In the genomic region with DNA sequence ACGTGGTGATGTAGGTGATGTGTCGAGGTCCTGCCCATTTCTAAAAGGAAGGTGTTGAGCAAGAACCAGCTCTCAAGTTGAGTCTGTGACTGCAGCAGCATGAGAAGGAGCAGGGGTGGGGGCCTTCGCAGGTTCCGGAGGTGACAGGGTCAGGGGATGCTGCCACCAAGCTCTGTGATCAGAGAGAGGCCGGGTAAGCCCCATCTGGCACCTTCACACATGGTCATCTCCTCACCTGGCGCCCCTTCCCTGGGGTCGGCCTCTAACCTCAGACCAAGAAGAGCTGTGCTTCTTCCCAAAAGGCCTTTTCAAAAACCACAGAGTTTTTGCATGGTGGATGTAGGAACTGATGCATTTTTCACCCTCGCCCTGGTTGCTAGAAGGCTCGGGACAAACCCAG, we compare ENCODE assay signal across 21 cellular contexts.
"Had no signal": no experiment of that assay in that cellular context is flagged by ENCODE, and none has a peak within 500 bp of the region (broad histone marks: within the 10 kb centered on the region; RNA-seq: fewer than 3 reads in every experiment).

No MANE protein-coding gene starts in this region.

- DNase-seq: activated CD4-positive, alpha-beta T cell treated with anti-CD3 and anti-CD28 coated beads for 1 hour; activated CD4-positive, alpha-beta T cell treated with anti-CD3 and anti-CD28 coated beads, Interleukin-2, amount 50 U/mL, for 1 hour; activated naive CD4-positive, alpha-beta T cell treated with Interleukin-2 at 50 U/mL for 16 hours; activated naive CD8-positive, alpha-beta T cell treated with anti-CD3 and anti-CD28 coated beads for 36 hours; activated T-cell treated with anti-CD3 and anti-CD28 coated beads for 4 hours; colonic mucosa; effector memory CD8-positive, alpha-beta T cell; esophagus squamous epithelium; gastrocnemius medialis; hypothalamus; left cardiac atrium; occipital lobe; stimulated activated CD4-positive, alpha-beta T cell treated with anti-CD3 and anti-CD28 coated beads, Interleukin-4, amount 100 ng/mL, for 24 hours; stimulated activated naive CD4-positive, alpha-beta T cell treated with Interleukin-2 at 50 U/mL for 16 hours; thyroid gland; WERI-Rb-1 had no signal

- H3K4me1 ChIP-seq: breast epithelium, colonic mucosa, esophagus squamous epithelium, gastrocnemius medialis, thyroid gland had no signal

- H3K36me3 Mint-ChIP-seq: activated naive CD8-positive, alpha-beta T cell treated with anti-CD3 and anti-CD28 coated beads for 36 hours; memory B cell; T-cell had no signal

- H3K27me3 ChIP-seq: colonic mucosa, thyroid gland had no signal

- H3K27ac Mint-ChIP-seq: activated naive CD8-positive, alpha-beta T cell treated with anti-CD3 and anti-CD28 coated beads for 36 hours; effector memory CD8-positive, alpha-beta T cell; memory B cell; T-cell had no signal

- H3K27me3 Mint-ChIP-seq: activated naive CD8-positive, alpha-beta T cell treated with anti-CD3 and anti-CD28 coated beads for 36 hours had no signal

- H3K4me3 ChIP-seq: breast epithelium, colonic mucosa, dorsolateral prefrontal cortex, esophagus squamous epithelium, gastrocnemius medialis, thyroid gland had no signal

- H3K9me3 ChIP-seq: colonic mucosa, esophagus squamous epithelium, gastrocnemius medialis, thyroid gland had no signal

- H3K36me3 ChIP-seq: breast epithelium, colonic mucosa, esophagus squamous epithelium, gastrocnemius medialis, thyroid gland, WERI-Rb-1 had no signal

- H3K4me1 Mint-ChIP-seq: activated naive CD8-positive, alpha-beta T cell treated with anti-CD3 and anti-CD28 coated beads for 36 hours; memory B cell; T-cell had no signal

- ATAC-seq: effector memory CD8-positive, alpha-beta T cell; gastrocnemius medialis; left cardiac atrium; T-cell had no signal

- H3K27ac ChIP-seq: breast epithelium, colonic mucosa, dorsolateral prefrontal cortex, esophagus squamous epithelium, gastrocnemius medialis, thyroid gland, WERI-Rb-1 had no signal

- H3K4me3 Mint-ChIP-seq: activated naive CD8-positive, alpha-beta T cell treated with anti-CD3 and anti-CD28 coated beads for 36 hours; central memory CD8-positive, alpha-beta T cell; effector memory CD8-positive, alpha-beta T cell; memory B cell; T-cell had no signal
